ENCODE assay signal across 8 cellular contexts in the genomic region with DNA sequence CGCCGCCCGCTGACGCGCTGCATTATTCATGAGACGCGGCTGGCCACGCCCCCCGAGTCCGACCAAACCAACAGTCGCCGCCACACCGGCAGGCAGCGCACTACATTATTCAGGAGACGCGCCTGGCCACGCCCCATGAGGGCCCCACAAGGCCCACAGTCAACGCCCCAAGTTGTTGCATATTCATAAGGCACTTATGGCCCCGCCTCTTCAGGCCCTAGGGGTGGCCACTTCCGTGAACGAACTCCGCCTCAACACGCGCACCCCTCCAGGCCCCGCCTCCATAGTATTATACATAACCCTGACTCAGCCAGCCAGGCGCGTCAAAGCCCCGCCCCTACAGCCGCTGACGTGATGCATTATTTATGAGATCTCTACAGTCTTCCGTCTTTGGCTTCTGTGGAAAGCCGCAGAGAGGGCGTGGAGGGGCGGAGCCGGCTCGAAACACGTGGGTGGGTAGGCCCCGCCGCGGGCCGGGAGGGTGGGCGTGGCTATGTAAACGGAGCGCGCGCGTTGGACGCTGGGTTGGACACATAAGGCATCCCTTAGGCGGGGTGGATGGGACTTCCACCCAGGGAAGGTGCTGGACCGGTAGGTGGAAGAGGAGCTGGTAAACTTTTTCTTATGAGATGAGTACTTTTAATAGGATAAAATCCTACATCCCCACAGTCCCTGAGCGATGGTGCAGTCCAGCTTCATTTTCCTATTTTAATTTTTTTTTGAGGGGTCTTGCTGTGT. TPM values are rescaled to one million over a fixed set of nuclear protein-coding genes. Genes with fewer than 3 reads are reported as not detected.
DNase-seq lines count a peak whose midpoint lies in the region; ATAC-seq and TF ChIP-seq lines count a peak whose summit lies in the region.

No MANE protein-coding gene starts in this region.

- H3K4me3 ChIP-seq in ovary (peak overlapping the region; percentile 94), thyroid gland (replicated peaks in 1 of 3) (peak overlapping the region in 2 of 3 donors; percentile 97 to 99)

- ATAC-seq in HG02642 (IDR thresholded peaks at IDR 0.05; ENCODE audit: poor library complexity, unreplicated experiment) (peak; percentile 87), Right ventricle myocardium inferior (peak; percentile 95)

- peak overlapping the region; percentile 96 for H3K4me3 Mint-ChIP-seq in activated naive CD8-positive, alpha-beta T cell treated with anti-CD3 and anti-CD28 coated beads for 36 hours

- H3K27me3 Mint-ChIP-seq in activated naive CD8-positive, alpha-beta T cell treated with anti-CD3 and anti-CD28 coated beads for 36 hours = no peaks in the 10 kb centered on the region

- WGBS in ovary, 3 donors = 1% methylated on average over 48 to 51 of the region's 51 CpGs
- 3% methylated on average over 26 of the region's 51 CpGs for WGBS in thyroid gland, 2 donors

- peak; percentile 48 for TF ChIP-seq POLR2A in GM10847 (IDR thresholded peaks at IDR 0.05; ENCODE audit: extremely low read depth, insufficient read length)
- TF ChIP-seq POLR2A in ovary (IDR thresholded peaks at IDR 0.05) = peak; percentile 29
- peak in 1 of 2 donors; percentile 17 for TF ChIP-seq POLR2A in thyroid gland (IDR thresholded peaks at IDR 0.05)

- no peak for TF ChIP-seq EP300 in ovary (IDR thresholded peaks at IDR 0.05)

- H3K9me3 ChIP-seq in ovary (no peaks in the 10 kb centered on the region), thyroid gland (no peaks in the 10 kb centered on the region)

- DNase-seq in NCI-H1105 (lab: John Stamatoyannopoulos, UW) (peak; percentile 100), SKM-1 (lab: John Stamatoyannopoulos, UW; ENCODE audit: unreplicated experiment) (peak; percentile 98), Right ventricle myocardium inferior (ENCODE audit: missing footprints) (peak; percentile 100), ovary (peak; percentile 100), thyroid gland (peak; percentile 100)
- peak; percentile 100 for DNase-seq in activated naive CD8-positive, alpha-beta T cell treated with anti-CD3 and anti-CD28 coated beads for 36 hours

- peak overlapping the region; percentile 92 for H3K27ac Mint-ChIP-seq in activated naive CD8-positive, alpha-beta T cell treated with anti-CD3 and anti-CD28 coated beads for 36 hours

- no peaks in the 10 kb centered on the region for H3K9me3 Mint-ChIP-seq in activated naive CD8-positive, alpha-beta T cell treated with anti-CD3 and anti-CD28 coated beads for 36 hours

- H3K4me1 ChIP-seq in ovary (ENCODE audit: insufficient read depth) = peaks cover 6% of the 10 kb centered on the region
- peaks cover 10 to 13% of the 10 kb centered on the region in 2 donors for H3K4me1 ChIP-seq in thyroid gland

- H3K27ac ChIP-seq in ovary (peak overlapping the region; percentile 85 to 98), thyroid gland (peak overlapping the region in 1 of 3 donors; percentile 93)

- H3K27me3 ChIP-seq in ovary (no peaks in the 10 kb centered on the region), thyroid gland (no peaks in the 10 kb centered on the region)

- no peaks in the 10 kb centered on the region for H3K36me3 Mint-ChIP-seq in activated naive CD8-positive, alpha-beta T cell treated with anti-CD3 and anti-CD28 coated beads for 36 hours

- intact Hi-C loops in Right ventricle myocardium inferior (cut with DNase I) = loop anchor here (5.0 kb wide), 2 partner anchors 35 to 50 kb away; partner anchors contain the start of genes KXD1 and UBA52
- intact Hi-C loops in ovary (cut with DNase I) = loop anchor here in 1 of 4 donors (5.0 kb wide), 1 partner anchor 55 kb away; no protein-coding TSS in a partner anchor
- intact Hi-C loops in thyroid gland (cut with DNase I) = no loop called here

- peak in 2 of 3 donors; percentile 13 to 22 for TF ChIP-seq CTCF in ovary (IDR thresholded peaks at IDR 0.05)
- TF ChIP-seq CTCF in thyroid gland (IDR thresholded peaks at IDR 0.05) = peak in 2 of 6 experiments; percentile 11

- H3K4me1 Mint-ChIP-seq in activated naive CD8-positive, alpha-beta T cell treated with anti-CD3 and anti-CD28 coated beads for 36 hours = peaks cover 3% of the 10 kb centered on the region

- H3K36me3 ChIP-seq in ovary (no peaks in the 10 kb centered on the region), thyroid gland (no peaks in the 10 kb centered on the region)

RNA-seq across cellular contexts. Expression of gene ELL, which starts 0.4 kb away (rescaled TPM):
- total RNA-seq in activated naive CD8-positive, alpha-beta T cell treated with anti-CD3 and anti-CD28 coated beads for 36 hours = 10 to 100 TPM; 20.0 to 21.0 TPM
- total RNA-seq in Right ventricle myocardium inferior = 8.4 TPM
- 10 to 100 TPM in 6 of 7 donors, 1 to 10 TPM in 1; 9.8 to 22.3 (median 19.8) TPM for total RNA-seq in ovary
- polyA plus RNA-seq in ovary = 10 to 100 TPM in 1 of 2 donors, 1 to 10 TPM in 1; 1.6 to 12.3 TPM
- total RNA-seq in thyroid gland = 10 to 100 TPM; 10.8 to 31.0 (median 11.5) TPM

RNA-seq across cellular contexts. Expression of gene FKBP8, which starts 21.1 kb away (rescaled TPM):
- total RNA-seq in activated naive CD8-positive, alpha-beta T cell treated with anti-CD3 and anti-CD28 coated beads for 36 hours = 100 to 1,000 TPM; 168 to 170 TPM
- 181 TPM for total RNA-seq in Right ventricle myocardium inferior
- 100 to 1,000 TPM; 198 to 354 (median 290) TPM for total RNA-seq in ovary
- polyA plus RNA-seq in ovary = 100 to 1,000 TPM in 1 of 2 donors, 10 to 100 TPM in 1; 14.1 to 319 TPM
- total RNA-seq in thyroid gland = 100 to 1,000 TPM; 238 to 394 (median 314) TPM

RNA-seq across cellular contexts. Expression of gene KXD1, which starts 35.4 kb away (rescaled TPM):
- 100 to 1,000 TPM; 116 to 124 TPM for total RNA-seq in activated naive CD8-positive, alpha-beta T cell treated with anti-CD3 and anti-CD28 coated beads for 36 hours
- total RNA-seq in Right ventricle myocardium inferior = 50.3 TPM
- 10 to 100 TPM; 63.5 to 76.7 (median 65.9) TPM for total RNA-seq in ovary
- polyA plus RNA-seq in ovary = 10 to 100 TPM; 52.0 to 78.3 TPM
- total RNA-seq in thyroid gland = 100 to 1,000 TPM in 2 of 4 donors, 10 to 100 TPM in 2; 98.1 to 117 (median 103) TPM

RNA-seq across cellular contexts. Expression of gene UBA52, which starts 49.4 kb away (rescaled TPM):
- total RNA-seq in activated naive CD8-positive, alpha-beta T cell treated with anti-CD3 and anti-CD28 coated beads for 36 hours = 1,000 to 10,000 TPM; 1,816 to 1,826 TPM
- total RNA-seq in Right ventricle myocardium inferior (737 TPM), ovary (1,000 to 10,000 TPM; 1,269 to 1,882 (median 1,382) TPM), thyroid gland (100 to 1,000 TPM; 395 to 726 (median 521) TPM)
- polyA plus RNA-seq in ovary = 1,000 to 10,000 TPM; 1,409 to 1,581 TPM
